In the genomic region with DNA sequence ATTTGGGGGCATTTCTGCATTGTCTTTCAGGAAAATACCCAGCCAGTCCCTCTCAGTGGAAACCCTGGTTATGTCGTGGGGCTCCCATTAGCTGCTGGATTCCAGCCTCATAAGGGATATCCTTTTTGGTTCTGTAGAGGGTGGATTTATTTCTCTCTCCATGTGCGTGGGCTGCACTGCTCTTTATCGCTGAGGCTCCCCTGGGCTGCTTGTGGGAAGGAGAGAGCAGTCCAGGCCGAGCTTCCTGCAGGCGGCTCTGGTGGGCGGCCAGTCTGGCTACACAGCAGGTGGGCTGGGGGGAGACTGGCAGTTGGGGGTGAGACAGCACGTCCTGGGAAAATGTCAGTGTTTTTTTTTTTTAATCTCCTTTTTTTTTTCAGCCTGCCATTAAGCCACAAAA, we compare ENCODE assay signal across 13 cellular contexts. TPM values are rescaled to one million over a fixed set of nuclear protein-coding genes. Genes with fewer than 3 reads are reported as not detected.
A peak's percentile ranks its signal among the peaks of the same experiment; 100 is the strongest.
DNase-seq lines count a peak whose midpoint lies in the region; ATAC-seq and TF ChIP-seq lines count a peak whose summit lies in the region.
"Had no signal": no experiment of that assay in that cellular context is flagged by ENCODE, and none has a peak within 500 bp of the region (broad histone marks: within the 10 kb centered on the region; RNA-seq: fewer than 3 reads in every experiment).

No MANE protein-coding gene starts in this region.

- no peaks in the 10 kb centered on the region for H3K9me3 ChIP-seq in DOHH2 (ENCODE audit: control insufficient read depth, insufficient read depth, low read length)
- H3K9me3 ChIP-seq in heart left ventricle = no peaks in the 10 kb centered on the region
- no peaks in the 10 kb centered on the region for H3K9me3 ChIP-seq in psoas muscle
- no peaks in the 10 kb centered on the region for H3K9me3 ChIP-seq in GM23248 (ENCODE audit: low read depth)
- no peaks in the 10 kb centered on the region for H3K9me3 ChIP-seq in vagina
- no peaks in the 10 kb centered on the region for H3K9me3 ChIP-seq in adrenal gland (replicated peaks in 1 of 3)
- H3K9me3 ChIP-seq: thyroid gland had no signal

- in situ Hi-C loops in GM23248 (cut with MboI) = no loop called here

- H2AFZ ChIP-seq in GM23248 = no peak overlapping the region

- H3K27me3 ChIP-seq in DOHH2 (ENCODE audit: control insufficient read depth, low read length) (no peaks in the 10 kb centered on the region), heart left ventricle (no peaks in the 10 kb centered on the region), psoas muscle (ENCODE audit: insufficient read depth in 3 of 3, low read length in 2 of 3) (no peaks in the 10 kb centered on the region), GM23248 (replicated peaks; ENCODE audit: insufficient read depth) (no peaks in the 10 kb centered on the region), vagina (no peaks in the 10 kb centered on the region), adrenal gland (no peaks in the 10 kb centered on the region)
- H3K27me3 ChIP-seq: thyroid gland had no signal

- 43 to 49% (median 46%) methylated on average over 7 of the region's 7 CpGs for WGBS in heart left ventricle, 4 donors
- WGBS in psoas muscle, 3 donors = 41 to 51% (median 50%) methylated on average over 7 of the region's 7 CpGs
- WGBS in GM23248 (ENCODE audit: low coverage in 1 of 2, low lambda C conversion rate in 2 of 2, missing lambda C conversion rate in 2 of 2), 2 experiments = 74 to 79% methylated on average over 7 of the region's 7 CpGs
- 55 to 78% (median 67%) methylated on average over 7 of the region's 7 CpGs for WGBS in adrenal gland, 4 donors

- DNase-seq in UCSD-AML1 (lab: John Stamatoyannopoulos, UW; ENCODE audit: unreplicated experiment) (peak; percentile 39), heart left ventricle (peak; percentile 47 to 75 (median 63)), psoas muscle (peak in 1 of 2 donors; percentile 35), GM23248 (no peak), vagina (ENCODE audit: extremely low spot score in 2 of 2) (no peak), adrenal gland (no peak)
- DNase-seq: activated CD8-positive, alpha-beta T cell treated with anti-CD3 and anti-CD28 coated beads, Interleukin-2, amount 10 ng/mL, durations not matched to agents 7 days and 5 days; NCI-H1092; NK-92 treated with Interleukin-12 subunit alpha and Interleukin-12 subunit beta, amount 100 ng/mL, for 24 hours; thyroid gland had no signal

- TF ChIP-seq CTCF in DOHH2 (IDR thresholded peaks at IDR 0.05; ENCODE audit: low read depth, low read length, poor library complexity, severe bottlenecking) = no peak
- no peak for TF ChIP-seq CTCF in heart left ventricle (IDR thresholded peaks at IDR 0.05)
- TF ChIP-seq CTCF in psoas muscle (IDR thresholded peaks at IDR 0.05) = no peak
- no peak for TF ChIP-seq CTCF in vagina (IDR thresholded peaks at IDR 0.05)
- no peak for TF ChIP-seq CTCF in adrenal gland (IDR thresholded peaks at IDR 0.05)

- intact Hi-C loops in heart left ventricle (cut with DNase I) (loop anchor here in 2 of 10 donors (5.0 kb wide), 1 partner anchor 56 kb away; no protein-coding TSS in a partner anchor), psoas muscle (cut with DNase I) (no loop called here), vagina (cut with DNase I) (no loop called here), adrenal gland (cut with DNase I) (no loop called here)

- H3K4me3 ChIP-seq in DOHH2 (ENCODE audit: low read length) = no peak overlapping the region
- H3K4me3 ChIP-seq in heart left ventricle = no peak overlapping the region
- peak overlapping the region; percentile 33 for H3K4me3 ChIP-seq in psoas muscle
- no peak overlapping the region for H3K4me3 ChIP-seq in GM23248
- H3K4me3 ChIP-seq in vagina = no peak overlapping the region
- no peak overlapping the region for H3K4me3 ChIP-seq in adrenal gland
- H3K4me3 ChIP-seq: thyroid gland had no signal

- H3K27ac ChIP-seq in DOHH2 (ENCODE audit: low read depth, low read length) (peak overlapping the region; percentile 15; the same call in 1 of the 2 replicates), heart left ventricle (peak overlapping the region in 9 of 12 donors; percentile 1 to 80 (median 63)), psoas muscle (peak overlapping the region; percentile 23), GM23248 (no peak overlapping the region), vagina (no peak overlapping the region), adrenal gland (no peak overlapping the region)
- H3K27ac ChIP-seq: thyroid gland had no signal

- H3K9me2 ChIP-seq in DOHH2 (replicated peaks; ENCODE audit: control insufficient read depth, low read length) = no peaks in the 10 kb centered on the region
- H3K9me2 ChIP-seq in GM23248 (ENCODE audit: insufficient read depth) = peaks cover 3% of the 10 kb centered on the region; the same call in 1 of the 2 replicates

- H4K20me1 ChIP-seq in DOHH2 (ENCODE audit: control insufficient read depth, insufficient read depth, low read depth, low read length) = no peaks in the 10 kb centered on the region
- H4K20me1 ChIP-seq in GM23248 (ENCODE audit: insufficient read depth) = no peaks in the 10 kb centered on the region

- H3K79me2 ChIP-seq in DOHH2 (ENCODE audit: control insufficient read depth, low read length) (no peaks in the 10 kb centered on the region), GM23248 (ENCODE audit: insufficient read depth) (no peaks in the 10 kb centered on the region)

- H3K9ac ChIP-seq in GM23248 = no peak overlapping the region

- H3K36me3 ChIP-seq in DOHH2 (ENCODE audit: control insufficient read depth, low read length) (peaks cover 27% of the 10 kb centered on the region), heart left ventricle (peaks cover 0 to 14% (median 3%) of the 10 kb centered on the region in 9 donors), psoas muscle (ENCODE audit: insufficient read depth in 1 of 2, low read depth in 1 of 2) (peaks cover 0 to 7% of the 10 kb centered on the region in 2 donors), GM23248 (ENCODE audit: low read depth) (peaks cover 7% of the 10 kb centered on the region; the same call in 1 of the 2 replicates), vagina (peaks cover 0 to 20% of the 10 kb centered on the region in 2 donors), adrenal gland (replicated peaks in 1 of 2) (peaks cover 0 to 12% of the 10 kb centered on the region in 2 donors)

- peak overlapping the region; percentile 45 for H3K4me2 ChIP-seq in DOHH2 (ENCODE audit: low read length)
- no peak overlapping the region for H3K4me2 ChIP-seq in GM23248 (ENCODE audit: unreplicated experiment)

- H3K4me1 ChIP-seq in DOHH2 (ENCODE audit: control insufficient read depth, low read length) (peaks cover 100% of the 10 kb centered on the region), heart left ventricle (peaks cover 0 to 35% (median 20%) of the 10 kb centered on the region in 12 donors), psoas muscle (peaks cover 23% of the 10 kb centered on the region), GM23248 (ENCODE audit: insufficient read depth) (peaks cover 10% of the 10 kb centered on the region), vagina (no peaks in the 10 kb centered on the region), adrenal gland (replicated peaks in 1 of 2) (no peaks in the 10 kb centered on the region)
- H3K4me1 ChIP-seq: thyroid gland had no signal

- ATAC-seq in heart left ventricle (peak; percentile 4 to 52 (median 35)), psoas muscle (no peak), HG03571 (IDR thresholded peaks at IDR 0.05; ENCODE audit: unreplicated experiment) (no peak)
- ATAC-seq: activated CD8-positive, alpha-beta T cell treated with anti-CD3 and anti-CD28 coated beads, Interleukin-2, amount 10 ng/mL, durations not matched to agents 7 days and 5 days; natural killer cell treated with Interleukin-12 subunit alpha and Interleukin-12 subunit beta and Interleukin-15 and Interleukin-18, amount 100 ng/mL, for 72 hours had no signal

- no peak for TF ChIP-seq POLR2A in heart left ventricle (IDR thresholded peaks at IDR 0.05)
- TF ChIP-seq POLR2A in vagina (IDR thresholded peaks at IDR 0.05) = no peak
- no peak for TF ChIP-seq POLR2A in adrenal gland (IDR thresholded peaks at IDR 0.05)

- no peaks in the 10 kb centered on the region; the same call in 1 of the 2 replicates for H3F3A ChIP-seq in DOHH2 (ENCODE audit: control insufficient read depth, insufficient read depth)
- H3F3A ChIP-seq in GM23248 (ENCODE audit: insufficient read depth) = no peaks in the 10 kb centered on the region

RNA-seq across cellular contexts. Expression of a gene that starts 27.6 kb away (rescaled TPM):
- total RNA-seq in heart left ventricle (10 to 100 TPM; 17.3 to 27.7 (median 20.2) TPM), psoas muscle (10 to 100 TPM in 3 of 4 donors, 1 to 10 TPM in 1; 8.6 to 23.5 (median 12.7) TPM), vagina (31.4 TPM), adrenal gland (10 to 100 TPM; 37.3 to 79.4 (median 49.7) TPM)
- polyA plus RNA-seq in heart left ventricle (10 to 100 TPM; 12.6 to 18.5 TPM), psoas muscle (10 to 100 TPM in 2 of 3 donors, 1 to 10 TPM in 1; 4.0 to 24.7 (median 12.1) TPM), GM23248 (2016; fragmentation: Nextera tagmentation; extraction: Ambion mirVana) (58.1 and 65.2 TPM in 2 replicates), adrenal gland (100 to 1,000 TPM in 2 of 3 donors, 10 to 100 TPM in 1; 69.3 to 174 (median 142) TPM)
- 34.4 and 44.3 TPM in 2 replicates for total RNA-seq in GM23248 (2014; rRNA removed; shearing (Covaris generic))

RNA-seq across cellular contexts. Expression of a gene that starts 47.4 kb away (rescaled TPM):
- total RNA-seq in heart left ventricle (10 to 100 TPM in 6 of 9 donors, 1 to 10 TPM in 3; 4.1 to 55.3 (median 11.8) TPM), psoas muscle (1 to 10 TPM; 1.7 to 8.9 (median 4.3) TPM), vagina (7.6 TPM), adrenal gland (10 to 100 TPM in 5 of 8 donors, 1 to 10 TPM in 3; 6.5 to 71.0 (median 12.7) TPM)
- polyA plus RNA-seq in heart left ventricle (10 to 100 TPM in 1 of 2 donors, 1 to 10 TPM in 1; 9.5 to 13.6 TPM), psoas muscle (1 to 10 TPM; 1.4 to 6.4 (median 2.8) TPM), GM23248 (2016; fragmentation: Nextera tagmentation; extraction: Ambion mirVana) (3.0 and 3.1 TPM in 2 replicates), adrenal gland (10 to 100 TPM in 1 of 3 donors, 1 to 10 TPM in 2; 5.7 to 41.3 (median 6.5) TPM)
- total RNA-seq in GM23248 (2014; rRNA removed; shearing (Covaris generic)) = 4.1 and 7.6 TPM in 2 replicates

RNA-seq across cellular contexts. Expression of a gene that starts 58.4 kb away (rescaled TPM):
- total RNA-seq in heart left ventricle (100 to 1,000 TPM in 1 of 9 donors, 10 to 100 TPM in 8; 47.5 to 113 (median 72.7) TPM), psoas muscle (100 to 1,000 TPM in 2 of 4 donors, 10 to 100 TPM in 2; 61.1 to 213 (median 86.7) TPM), vagina (43.0 TPM), adrenal gland (10 to 100 TPM; 13.9 to 29.9 (median 23.5) TPM)
- polyA plus RNA-seq in heart left ventricle (10 to 100 TPM; 26.6 to 53.1 TPM), psoas muscle (100 to 1,000 TPM in 1 of 3 donors, 10 to 100 TPM in 2; 54.6 to 134 (median 65.4) TPM), GM23248 (2016; fragmentation: Nextera tagmentation; extraction: Ambion mirVana) (2.2 and 2.4 TPM in 2 replicates), adrenal gland (10 to 100 TPM in 1 of 3 donors, 1 to 10 TPM in 2; 7.1 to 43.4 (median 7.9) TPM)
- 3.2 and 3.4 TPM in 2 replicates for total RNA-seq in GM23248 (2014; rRNA removed; shearing (Covaris generic))

Comparison
In these comparisons a context has a peak if more than half of its experiments do, and no peak if none do; other contexts are left out.
1. H3K27ac ChIP-seq: peak in DOHH2 (single experiment), heart left ventricle (9 of 12) and psoas muscle (single experiment); none in GM23248 (single experiment), vagina (single experiment) and adrenal gland (0 of 5).
2. DNase-seq: peak in UCSD-AML1 (single experiment) and heart left ventricle (5 of 5); none in GM23248 (single experiment), vagina (0 of 2) and adrenal gland (0 of 7).
3. ATAC-seq: peak in heart left ventricle (4 of 4); none in psoas muscle (0 of 4) and HG03571 (single experiment).